9 cellular contexts compared by ENCODE assay signal in genomic region chr11:96098511-96099241, GRCh38.
DNase-seq lines count a peak whose midpoint lies in the region; ATAC-seq and TF ChIP-seq lines count a peak whose summit lies in the region.
"Had no signal": no experiment of that assay in that cellular context is flagged by ENCODE, and none has a peak within 500 bp of the region (broad histone marks: within the 10 kb centered on the region; RNA-seq: fewer than 3 reads in every experiment).

No MANE protein-coding gene starts in this region.

- TF ChIP-seq CTCF in colonic mucosa (IDR thresholded peaks at IDR 0.05) (no peak), tibial artery (IDR thresholded peaks at IDR 0.05) (no peak)

- H3K27me3 ChIP-seq in colonic mucosa (no peaks in the 10 kb centered on the region), tibial artery (no peaks in the 10 kb centered on the region)

- no peaks in the 10 kb centered on the region for H3K36me3 ChIP-seq in colonic mucosa
- H3K36me3 ChIP-seq in tibial artery, result no peaks in the 10 kb centered on the region

- intact Hi-C loops in colonic mucosa (cut with DNase I) (no loop called here), tibial artery (cut with DNase I; ENCODE audit: low total_unique reads) (no loop called here)

- H3K4me1 ChIP-seq in colonic mucosa, result peaks cover 8% of the 10 kb centered on the region
- H3K4me1 ChIP-seq in tibial artery, result peaks cover 0 to 56% (median 31%) of the 10 kb centered on the region in 4 donors

- H3K4me3 ChIP-seq in colonic mucosa, result no peak overlapping the region
- H3K4me3 ChIP-seq in tibial artery, result no peak overlapping the region

- H3K9me3 ChIP-seq in colonic mucosa (no peaks in the 10 kb centered on the region), tibial artery (no peaks in the 10 kb centered on the region)

- peak overlapping the region in 1 of 2 donors; percentile 70 for H3K9ac ChIP-seq in colonic mucosa (ENCODE audit: low read depth in 2 of 2, low read length in 2 of 2)

- no peak for ATAC-seq in GM21825 (IDR thresholded peaks at IDR 0.05; ENCODE audit: unreplicated experiment)

- peak; percentile 72 for DNase-seq in NCI-H226
- DNase-seq in colonic mucosa, result peak; percentile 43
- DNase-seq in medulla oblongata (ENCODE audit: extremely low spot score), result peak; percentile 42
- DNase-seq in tibial artery, result no peak
- DNase-seq in NCI-H1417 (lab: John Stamatoyannopoulos, UW), result no peak
- no peak for DNase-seq in activated gamma-delta T cell treated with Interleukin-2 at 50 U/mL for 16 hours
- DNase-seq: activated CD8-positive, alpha-beta memory T cell treated with anti-CD3 and anti-CD28 coated beads for 24 hours; occipital lobe had no signal

- H3K27ac ChIP-seq in colonic mucosa, result peak overlapping the region; percentile 31
- peak overlapping the region; percentile 39 to 59 for H3K27ac ChIP-seq in tibial artery

Comparison
In these comparisons a context has a peak if more than half of its experiments do, and no peak if none do; other contexts are left out.
1. DNase-seq: peak in NCI-H226 (single experiment), colonic mucosa (single experiment) and medulla oblongata (single experiment); none in tibial artery (0 of 2), NCI-H1417 (0 of 3) and activated gamma-delta T cell treated with Interleukin-2 at 50 U/mL for 16 hours (single experiment).